12 cellular contexts compared by ENCODE assay signal in the genomic region with DNA sequence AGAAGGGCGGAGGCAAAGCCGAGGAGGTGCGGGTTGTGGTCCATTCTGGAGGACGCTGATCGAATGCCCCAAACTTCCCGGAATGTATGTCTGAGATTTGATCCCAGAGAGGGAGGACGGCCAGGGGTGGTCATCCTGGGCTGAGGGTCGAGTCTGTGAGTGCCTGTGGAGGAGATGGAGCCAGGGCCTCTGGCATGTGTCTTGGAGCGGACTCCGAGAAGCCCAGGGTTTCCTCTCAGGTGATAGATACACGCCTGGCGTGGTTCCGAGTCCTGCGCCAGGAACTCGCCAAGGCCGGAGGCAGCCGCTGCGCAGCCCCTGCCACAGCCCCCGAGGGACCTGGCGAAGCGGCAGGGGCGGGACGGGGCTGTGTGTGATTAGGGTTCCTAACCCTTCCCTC. TPM values are rescaled to one million over a fixed set of nuclear protein-coding genes. Genes with fewer than 3 reads are reported as not detected.
A peak's percentile ranks its signal among the peaks of the same experiment; 100 is the strongest.
DNase-seq lines count a peak whose midpoint lies in the region; FAIRE-seq and TF ChIP-seq lines count a peak whose summit lies in the region.
"Had no signal": no experiment of that assay in that cellular context is flagged by ENCODE, and none has a peak within 500 bp of the region (broad histone marks: within the 10 kb centered on the region; RNA-seq: fewer than 3 reads in every experiment).

No MANE protein-coding gene starts in this region.

- no peak for DNase-seq in bronchial epithelial cell (ENCODE audit: low read depth)
- no peak for DNase-seq in retinal pigment epithelial cell (ENCODE audit: low read depth)
- DNase-seq in SIG-M5 treated with dmso at 0.1 percent for 504 hours (lab: John Stamatoyannopoulos, UW; ENCODE audit: unreplicated experiment) = no peak
- DNase-seq in activated T-cell treated with anti-CD3 and anti-CD28 coated beads, Interleukin-2, amount 50 U/mL, for 48 hours = no peak
- DNase-seq in NOMO-1 treated with dmso at 0.1 percent for 144 hours (lab: John Stamatoyannopoulos, UW; ENCODE audit: unreplicated experiment) = no peak
- no peak for DNase-seq in NCI-H1436 (lab: John Stamatoyannopoulos, UW)
- DNase-seq: activated gamma-delta T cell treated with Interleukin-2 at 50 U/mL for 16 hours had no signal

- no peaks in the 10 kb centered on the region for H3K27me3 ChIP-seq in bronchial epithelial cell (ENCODE audit: control insufficient read depth, insufficient read depth, low read length)

- no peaks in the 10 kb centered on the region for H3K36me3 ChIP-seq in bronchial epithelial cell (ENCODE audit: control insufficient read depth, insufficient read depth, low read length)

- peak overlapping the region; percentile 41 for H3K27ac ChIP-seq in C4-2B

- TF ChIP-seq CTCF in C4-2B (conservative IDR thresholded peaks at IDR 0.05) = no peak
- no peak for TF ChIP-seq CTCF in bronchial epithelial cell (IDR thresholded peaks at IDR 0.05; ENCODE audit: insufficient read depth, low read length, severe bottlenecking)
- no peak for TF ChIP-seq CTCF in retinal pigment epithelial cell (conservative IDR thresholded peaks at IDR 0.05; ENCODE audit: low read depth, low read length)

- H3K4me3 ChIP-seq in bronchial epithelial cell (ENCODE audit: low read depth, low read length) (peak overlapping the region; percentile 49), iPS-11a (ENCODE audit: low read depth, low read length) (peak overlapping the region; percentile 53), retinal pigment epithelial cell (ENCODE audit: low read length) (peak overlapping the region; percentile 77)
- H3K4me3 ChIP-seq: K562 had no signal

- no peak for FAIRE-seq in bronchial epithelial cell (lab: Jason Lieb, UNC)
- FAIRE-seq: frontal cortex, K562 had no signal

RNA-seq across cellular contexts. Expression of a gene that starts 0.4 kb away (rescaled TPM):
- 0.26 and 1.3 TPM in 2 replicates for total RNA-seq in bronchial epithelial cell
- total RNA-seq: K562 had no signal

RNA-seq across cellular contexts. Expression of a gene that starts 45.6 kb away (rescaled TPM):
- total RNA-seq in bronchial epithelial cell = 0.53 and 0.90 TPM in 2 replicates

RNA-seq across cellular contexts. Expression of a gene that starts 53.8 kb away (rescaled TPM):
- total RNA-seq in bronchial epithelial cell = not detected in 2 replicates
- total RNA-seq: K562, pulmonary artery endothelial cell had no signal
